8 cellular contexts compared by ENCODE assay signal in genomic region chr1:229595876-229596275, GRCh38. TPM values are rescaled to one million over a fixed set of nuclear protein-coding genes. Genes with fewer than 3 reads are reported as not detected.
DNase-seq lines count a peak whose midpoint lies in the region; ATAC-seq and TF ChIP-seq lines count a peak whose summit lies in the region.
"Not testable (repeated sequence)": the region's sequence is repeated elsewhere in the genome, so short reads cannot be mapped to it uniquely, and the experiment has no call there.

No MANE protein-coding gene starts in this region.

- not testable (repeated sequence) for H3K79me1 ChIP-seq in neuronal stem cell (ENCODE audit: low read depth, low read length)

- not testable (repeated sequence) for H2BK15ac ChIP-seq in neuronal stem cell (ENCODE audit: low read length)

- not testable (repeated sequence) for H3K23ac ChIP-seq in neuronal stem cell (ENCODE audit: low read depth, low read length, poor library complexity)

- not testable (repeated sequence) for H3K14ac ChIP-seq in neuronal stem cell (ENCODE audit: low read length)

- not testable (repeated sequence) for ATAC-seq in heart left ventricle; gastrocnemius medialis; aorta (ENCODE audit: low FRiP score)

- not testable (repeated sequence) for H2BK5ac ChIP-seq in neuronal stem cell (ENCODE audit: low read length)

- H2AK5ac ChIP-seq in neuronal stem cell (ENCODE audit: low read depth, low read length) = not testable (repeated sequence)

- in situ Hi-C loops in gastrocnemius medialis (cut with MboI; ENCODE audit: low sequenced_read_pairs in 4 of 4) = not testable (repeated sequence)

- intact Hi-C loops in heart left ventricle (cut with DNase I) = loop anchor here in 1 of 10 donors (5.0 kb wide), 1 partner anchor 39 kb away; the partner anchor contains the start of gene ABCB10
- intact Hi-C loops in gastrocnemius medialis (cut with DNase I; ENCODE audit: low total_unique reads) = loop anchor here (2.0 kb wide), 1 partner anchor 37 kb away; the partner anchor contains the start of gene ABCB10
- intact Hi-C loops in aorta (cut with DNase I) = loop anchor here (2.0 kb wide), 1 partner anchor 37 kb away; the partner anchor contains the start of gene ABCB10 (in 2 of the 2)

- H3K18ac ChIP-seq in neuronal stem cell (ENCODE audit: low read length) = not testable (repeated sequence)

- not testable (repeated sequence) for TF ChIP-seq POLR2A in heart left ventricle (IDR thresholded peaks at IDR 0.05); gastrocnemius medialis (IDR thresholded peaks at IDR 0.05)

- WGBS in heart left ventricle, 4 donors = 87 to 98% (median 98%) methylated on average over 7 of the region's 7 CpGs
- no CpG with 5 or more reads among the region's 7 CpGs for WGBS in neuronal stem cell (ENCODE audit: extremely low coverage in 2 of 2, insufficient read length in 2 of 2, insufficient replicate concordance in 1 of 2), 2 donors
- WGBS in aorta, 2 donors = 96 to 97% methylated on average over 7 of the region's 7 CpGs

- peak; percentile 9 for DNase-seq in AG10803 (ENCODE audit: low read depth)
- DNase-seq in SJSA1 (ENCODE audit: low read depth in 1 of 2, low spot score in 2 of 2); heart left ventricle; neuronal stem cell (ENCODE audit: low spot score); gastrocnemius medialis; aorta: not testable (repeated sequence)

- H3K9me3 ChIP-seq in SJSA1 (replicated peaks); duodenal mucosa (ENCODE audit: control insufficient read depth in 1 of 2, low read length in 2 of 2); heart left ventricle; neuronal stem cell (replicated peaks in 1 of 2; ENCODE audit: control insufficient read depth in 2 of 2, insufficient read depth in 1 of 2, low read depth in 1 of 2, low read length in 2 of 2); gastrocnemius medialis; subcutaneous abdominal adipose tissue (ENCODE audit: control insufficient read depth in 5 of 5, low read length in 5 of 5); aorta (ENCODE audit: control insufficient read depth, low read length): not testable (repeated sequence)

- H2BK12ac ChIP-seq in neuronal stem cell (ENCODE audit: low read length) = not testable (repeated sequence)

- H3K9ac ChIP-seq in duodenal mucosa (ENCODE audit: low read depth in 1 of 2, low read length in 2 of 2); subcutaneous abdominal adipose tissue (ENCODE audit: low read length in 5 of 5): not testable (repeated sequence)
- H3K9ac ChIP-seq in neuronal stem cell (ENCODE audit: low read depth, low read length, poor library complexity) = peak overlapping the region; percentile 51

- H3K4me3 ChIP-seq in AG10803 (ENCODE audit: low read length); SJSA1; duodenal mucosa (ENCODE audit: low read depth in 1 of 2, low read length in 2 of 2); heart left ventricle; neuronal stem cell (ENCODE audit: low read length in 2 of 2); gastrocnemius medialis; subcutaneous abdominal adipose tissue (ENCODE audit: low read depth in 1 of 5, low read length in 5 of 5); aorta (ENCODE audit: low read length in 2 of 2): not testable (repeated sequence)

- H3K36me3 ChIP-seq in SJSA1 (peaks cover 47% of the 10 kb centered on the region), duodenal mucosa (ENCODE audit: control insufficient read depth in 1 of 2, insufficient read depth in 2 of 2, low read length in 2 of 2) (peaks cover 17 to 30% of the 10 kb centered on the region in 2 donors), heart left ventricle (peaks cover 0 to 56% (median 48%) of the 10 kb centered on the region in 9 donors), neuronal stem cell (replicated peaks in 1 of 2; ENCODE audit: control insufficient read depth in 2 of 2, insufficient read depth in 2 of 2, low read length in 2 of 2) (peaks cover 11 to 72% of the 10 kb centered on the region in 2 donors), gastrocnemius medialis (peaks cover 0 to 30% of the 10 kb centered on the region in 2 donors), subcutaneous abdominal adipose tissue (ENCODE audit: control insufficient read depth in 5 of 5, insufficient read depth in 5 of 5, low read length in 5 of 5) (peaks cover 10 to 35% (median 26%) of the 10 kb centered on the region in 5 donors)
- H3K36me3 ChIP-seq in aorta (ENCODE audit: control insufficient read depth in 1 of 2, insufficient read depth in 2 of 2, low read length in 1 of 2) = not testable (repeated sequence)

- H3K4me2 ChIP-seq in neuronal stem cell (ENCODE audit: insufficient read depth, low read length, poor library complexity, severe bottlenecking) = not testable (repeated sequence)

- H2BK120ac ChIP-seq in neuronal stem cell (ENCODE audit: low read depth, low read length) = not testable (repeated sequence)

- H4K91ac ChIP-seq in neuronal stem cell (ENCODE audit: low read depth, low read length, poor library complexity) = not testable (repeated sequence)

- H3K27ac ChIP-seq in SJSA1 (peak overlapping the region; percentile 74), duodenal mucosa (ENCODE audit: low read depth, low read length) (peak overlapping the region; percentile 1), heart left ventricle (peak overlapping the region in 9 of 12 donors; percentile 76 to 90 (median 84)), gastrocnemius medialis (peak overlapping the region; percentile 75 to 84 (median 81)), subcutaneous abdominal adipose tissue (ENCODE audit: low read depth, low read length) (peak overlapping the region; percentile 83), aorta (ENCODE audit: low read depth in 1 of 2, low read length in 2 of 2) (peak overlapping the region; percentile 72 to 77)
- H3K27ac ChIP-seq in neuronal stem cell (replicated peaks; ENCODE audit: low read length) = not testable (repeated sequence)

- not testable (repeated sequence) for H2AFZ ChIP-seq in neuronal stem cell (ENCODE audit: low read length)

- H3K27me3 ChIP-seq in SJSA1 (replicated peaks); duodenal mucosa (ENCODE audit: control insufficient read depth in 1 of 2, insufficient read depth in 2 of 2, low read length in 2 of 2); heart left ventricle; neuronal stem cell (ENCODE audit: control insufficient read depth in 3 of 3, insufficient read depth in 3 of 3, low read depth in 1 of 3, low read length in 3 of 3); gastrocnemius medialis; subcutaneous abdominal adipose tissue (ENCODE audit: control insufficient read depth in 5 of 5, insufficient read depth in 4 of 5, low read length in 5 of 5); aorta (ENCODE audit: control insufficient read depth in 1 of 2, insufficient read depth in 2 of 2, low read length in 1 of 2): not testable (repeated sequence)

- H3K4ac ChIP-seq in neuronal stem cell (ENCODE audit: low read length) = not testable (repeated sequence)

- not testable (repeated sequence) for TF ChIP-seq CTCF in AG10803 (conservative IDR thresholded peaks at IDR 0.05; ENCODE audit: low read length); heart left ventricle (IDR thresholded peaks at IDR 0.05); gastrocnemius medialis (IDR thresholded peaks at IDR 0.05 in 4 of 5, conservative IDR thresholded peaks at IDR 0.05 in 1 of 5)

- H3K4me1 ChIP-seq in SJSA1 (replicated peaks) (peaks cover 28% of the 10 kb centered on the region), heart left ventricle (peaks cover 0 to 40% (median 28%) of the 10 kb centered on the region in 12 donors), gastrocnemius medialis (peaks cover 26 to 34% of the 10 kb centered on the region in 2 donors), subcutaneous abdominal adipose tissue (ENCODE audit: control insufficient read depth in 5 of 5, insufficient read depth in 5 of 5, low read length in 5 of 5) (peaks cover 8 to 24% (median 15%) of the 10 kb centered on the region in 5 donors), aorta (ENCODE audit: control insufficient read depth in 1 of 2, insufficient read depth in 2 of 2, low read length in 2 of 2) (peaks cover 8 to 12% of the 10 kb centered on the region in 2 donors)
- H3K4me1 ChIP-seq in duodenal mucosa (ENCODE audit: control insufficient read depth in 1 of 2, insufficient read depth in 2 of 2, low read length in 2 of 2); neuronal stem cell (ENCODE audit: control insufficient read depth in 2 of 2, insufficient read depth in 1 of 2, low read depth in 1 of 2, low read length in 2 of 2): not testable (repeated sequence)

- not testable (repeated sequence) for H4K8ac ChIP-seq in neuronal stem cell (ENCODE audit: low read depth, low read length)

RNA-seq across cellular contexts. Expression of gene TAF5L, which starts 30.0 kb away (rescaled TPM):
- total RNA-seq in SJSA1 (2014; rRNA removed; shearing (Covaris generic)) = 12.0 and 25.5 TPM in 2 replicates
- total RNA-seq in heart left ventricle = 10 to 100 TPM in 6 of 9 donors, 1 to 10 TPM in 3; 7.1 to 15.4 (median 11.1) TPM
- polyA plus RNA-seq in heart left ventricle = 10 to 100 TPM in 1 of 2 donors, 1 to 10 TPM in 1; 4.4 to 14.4 TPM
- 13.9 TPM for polyA plus RNA-seq in neuronal stem cell (2013, experiment 1 of 2)
- polyA plus RNA-seq in neuronal stem cell (2013, experiment 2 of 2) = 14.3 TPM
- 10 to 100 TPM; 14.5 to 37.4 (median 24.3) TPM for total RNA-seq in gastrocnemius medialis
- total RNA-seq in aorta = 10 to 100 TPM; 29.8 to 37.8 TPM
- 10 to 100 TPM; 11.6 to 16.0 TPM for polyA plus RNA-seq in aorta

RNA-seq across cellular contexts. Expression of gene URB2, which starts 30.2 kb away (rescaled TPM):
- 11.9 and 15.2 TPM in 2 replicates for total RNA-seq in SJSA1 (2014; rRNA removed; shearing (Covaris generic))
- total RNA-seq in heart left ventricle = 1 to 10 TPM; 2.6 to 6.7 (median 5.0) TPM
- polyA plus RNA-seq in heart left ventricle = 1 to 10 TPM; 1.4 to 5.9 TPM
- 4.5 TPM for polyA plus RNA-seq in neuronal stem cell (2013, experiment 1 of 2)
- polyA plus RNA-seq in neuronal stem cell (2013, experiment 2 of 2) = 4.6 TPM
- total RNA-seq in gastrocnemius medialis = 10 to 100 TPM in 3 of 4 donors, 1 to 10 TPM in 1; 9.9 to 20.6 (median 13.4) TPM
- total RNA-seq in aorta = 1 to 10 TPM; 6.8 to 8.9 TPM
- 1 to 10 TPM in 1 of 2 donors, under 1 TPM in 1; 0.50 to 2.1 TPM for polyA plus RNA-seq in aorta

RNA-seq across cellular contexts. Expression of gene ABCB10, which starts 37.4 kb away (rescaled TPM):
- total RNA-seq in SJSA1 (2014; rRNA removed; shearing (Covaris generic)) = 30.0 and 31.7 TPM in 2 replicates
- total RNA-seq in heart left ventricle (10 to 100 TPM in 7 of 9 donors, 1 to 10 TPM in 2; 8.4 to 13.3 (median 10.8) TPM), gastrocnemius medialis (10 to 100 TPM; 14.5 to 29.9 (median 19.3) TPM), aorta (10 to 100 TPM; 19.9 to 24.2 TPM)
- polyA plus RNA-seq in heart left ventricle (1 to 10 TPM; 4.5 to 6.6 TPM), aorta (10 to 100 TPM in 1 of 2 donors, 1 to 10 TPM in 1; 6.8 to 12.7 TPM)
- 7.1 TPM for polyA plus RNA-seq in neuronal stem cell (2013, experiment 1 of 2)
- polyA plus RNA-seq in neuronal stem cell (2013, experiment 2 of 2) = 7.7 TPM
